24 cellular contexts compared by ENCODE assay signal in the genomic region with DNA sequence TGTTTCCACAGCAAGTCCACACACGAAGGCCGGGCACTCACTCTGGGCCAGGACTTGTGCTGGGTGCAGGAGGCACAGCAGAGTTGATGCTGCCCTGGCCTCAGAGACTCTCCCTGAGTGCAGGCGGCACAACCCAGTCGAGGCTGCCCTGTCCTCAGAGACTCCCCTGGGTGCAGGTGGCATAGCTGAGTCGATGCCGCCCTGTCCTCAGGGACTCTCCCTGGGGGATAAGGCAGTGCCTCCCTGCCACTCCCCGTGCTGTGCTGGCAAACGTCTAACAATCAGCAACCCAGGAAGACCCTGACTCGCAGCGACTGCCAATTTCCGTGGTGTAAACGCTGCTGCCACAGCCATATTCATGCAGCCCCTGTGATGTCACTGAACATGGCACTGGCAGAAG.
"Had no signal": no experiment of that assay in that cellular context is flagged by ENCODE, and none has a peak within 500 bp of the region (broad histone marks: within the 10 kb centered on the region; RNA-seq: fewer than 3 reads in every experiment).

No MANE protein-coding gene starts in this region.

- H3K27ac ChIP-seq: adrenal gland had no signal

- ATAC-seq: activated CD4-positive, CD25-positive, alpha-beta regulatory T cell treated with anti-CD3 and anti-CD28 coated beads, Interleukin-2, amount 50 U/mL, for 24 hours; activated CD8-positive, alpha-beta T cell treated with anti-CD3 and anti-CD28 coated beads for 36 hours; activated T-cell treated with anti-CD3 and anti-CD28 coated beads, Interleukin-2, amount 50 U/mL, for 72 hours; Panc1 had no signal

- H3K4me1 Mint-ChIP-seq: activated naive CD4-positive, alpha-beta T cell treated with anti-CD3 and anti-CD28 coated beads, Interleukin-2, amount 10 ng/mL, durations not matched to agents 7 days and 5 days; activated naive CD8-positive, alpha-beta T cell treated with anti-CD3 and anti-CD28 coated beads, Interleukin-2, amount 10 ng/mL, durations not matched to agents 7 days and 5 days had no signal

- H3K27ac Mint-ChIP-seq: activated CD8-positive, alpha-beta T cell treated with anti-CD3 and anti-CD28 coated beads for 36 hours; activated naive CD4-positive, alpha-beta T cell treated with anti-CD3 and anti-CD28 coated beads, Interleukin-2, amount 10 ng/mL, durations not matched to agents 7 days and 5 days; activated naive CD8-positive, alpha-beta T cell treated with anti-CD3 and anti-CD28 coated beads, Interleukin-2, amount 10 ng/mL, durations not matched to agents 7 days and 5 days; activated T-cell treated with anti-CD3 and anti-CD28 coated beads, Interleukin-2, amount 50 U/mL, for 72 hours; activated T-helper 2 cell treated with anti-CD3 and anti-CD28 coated beads, Interferon-gamma antibody, Interleukin-2, Interleukin-4, amounts not matched to agents 10 μg/mL and 5 μg/mL and 100 μg/mL, durations not matched to agents 14 hours and 24 hours and 36 hours; T-helper 1 cell treated with Interleukin-12 subunit alpha and Interleukin-12 subunit beta and Interleukin-4 antibody, amounts not matched to agents 30 μg/mL and 1 μg/mL, for 36 hours had no signal

- H3K9me3 Mint-ChIP-seq: activated CD8-positive, alpha-beta T cell treated with anti-CD3 and anti-CD28 coated beads for 36 hours; activated naive CD4-positive, alpha-beta T cell treated with anti-CD3 and anti-CD28 coated beads, Interleukin-2, amount 10 ng/mL, durations not matched to agents 7 days and 5 days; activated naive CD8-positive, alpha-beta T cell treated with anti-CD3 and anti-CD28 coated beads, Interleukin-2, amount 10 ng/mL, durations not matched to agents 7 days and 5 days; activated T-helper 2 cell treated with anti-CD3 and anti-CD28 coated beads, Interferon-gamma antibody, Interleukin-2, Interleukin-4, amounts not matched to agents 10 μg/mL and 5 μg/mL and 100 μg/mL, durations not matched to agents 14 hours and 24 hours and 36 hours; T-helper 1 cell treated with Interleukin-12 subunit alpha and Interleukin-12 subunit beta and Interleukin-4 antibody, amounts not matched to agents 30 μg/mL and 1 μg/mL, for 36 hours had no signal

- DNase-seq: activated CD4-positive, alpha-beta T cell treated with anti-CD3 and anti-CD28 coated beads for 4 hours; activated CD8-positive, alpha-beta memory T cell treated with anti-CD3 and anti-CD28 coated beads, Interleukin-2, amount 50 U/mL, for 4 hours; activated CD8-positive, alpha-beta T cell treated with anti-CD3 and anti-CD28 coated beads for 36 hours; activated gamma-delta T cell treated with Interleukin-2 at 50 U/mL for 16 hours; activated naive CD4-positive, alpha-beta T cell treated with anti-CD3 and anti-CD28 coated beads, Interleukin-2, amount 10 ng/mL, durations not matched to agents 7 days and 5 days; activated naive CD8-positive, alpha-beta T cell treated with anti-CD3 and anti-CD28 coated beads, Interleukin-2, amount 10 ng/mL, durations not matched to agents 7 days and 5 days; activated T-cell treated with anti-CD3 and anti-CD28 coated beads, Interleukin-2, amount 50 U/mL, for 72 hours; adrenal gland; central memory CD4-positive, alpha-beta T cell; KG1; NCI-H1048; NCI-H146; NCI-H1930; NCI-H2171 treated with DMSO at 0.1 percent for 48 hours; NCI-H226; NCI-H526 treated with DMSO at 0.1 percent for 48 hours; NK-92 treated with Interleukin-12 subunit alpha and Interleukin-12 subunit beta, amount 100 ng/mL, for 24 hours; OCI-M1; RPMI8226; SHP77 treated with DMSO at 0.1 percent for 48 hours had no signal

- H3K9me3 ChIP-seq: adrenal gland had no signal

- H3K4me3 ChIP-seq: adrenal gland had no signal

- H3K36me3 ChIP-seq: adrenal gland had no signal

- H3K4me3 Mint-ChIP-seq: activated CD8-positive, alpha-beta T cell treated with anti-CD3 and anti-CD28 coated beads for 36 hours; activated naive CD4-positive, alpha-beta T cell treated with anti-CD3 and anti-CD28 coated beads, Interleukin-2, amount 10 ng/mL, durations not matched to agents 7 days and 5 days; activated naive CD8-positive, alpha-beta T cell treated with anti-CD3 and anti-CD28 coated beads, Interleukin-2, amount 10 ng/mL, durations not matched to agents 7 days and 5 days; activated T-cell treated with anti-CD3 and anti-CD28 coated beads, Interleukin-2, amount 50 U/mL, for 72 hours; T-helper 1 cell treated with Interleukin-12 subunit alpha and Interleukin-12 subunit beta and Interleukin-4 antibody, amounts not matched to agents 30 μg/mL and 1 μg/mL, for 36 hours had no signal

- H3K27me3 Mint-ChIP-seq: activated CD8-positive, alpha-beta T cell treated with anti-CD3 and anti-CD28 coated beads for 36 hours; activated naive CD4-positive, alpha-beta T cell treated with anti-CD3 and anti-CD28 coated beads, Interleukin-2, amount 10 ng/mL, durations not matched to agents 7 days and 5 days; activated naive CD8-positive, alpha-beta T cell treated with anti-CD3 and anti-CD28 coated beads, Interleukin-2, amount 10 ng/mL, durations not matched to agents 7 days and 5 days had no signal

- H3K4me1 ChIP-seq: adrenal gland had no signal

- H3K27me3 ChIP-seq: adrenal gland had no signal

- H3K36me3 Mint-ChIP-seq: activated naive CD4-positive, alpha-beta T cell treated with anti-CD3 and anti-CD28 coated beads, Interleukin-2, amount 10 ng/mL, durations not matched to agents 7 days and 5 days; activated naive CD8-positive, alpha-beta T cell treated with anti-CD3 and anti-CD28 coated beads, Interleukin-2, amount 10 ng/mL, durations not matched to agents 7 days and 5 days had no signal
